ENCODE assay signal across 19 cellular contexts in the genomic region with DNA sequence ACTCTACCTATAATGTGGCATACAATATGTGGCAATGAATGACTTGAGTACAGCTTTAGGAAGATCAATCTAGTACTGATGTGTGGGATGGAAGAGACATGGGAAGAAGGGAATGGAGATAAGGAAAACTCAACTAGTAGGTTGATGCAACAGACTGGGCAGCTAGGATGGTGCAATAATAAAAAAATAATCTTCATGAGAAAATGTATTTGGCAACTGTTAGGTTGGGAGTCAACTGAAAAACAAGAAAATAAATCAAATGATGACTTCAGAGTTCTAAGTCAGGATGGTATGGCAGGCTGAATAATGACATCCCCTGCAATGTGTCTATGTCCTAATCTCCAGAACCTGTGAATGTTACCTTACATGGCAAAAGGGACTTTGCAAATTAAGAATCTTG.
"Had no signal": no experiment of that assay in that cellular context is flagged by ENCODE, and none has a peak within 500 bp of the region (broad histone marks: within the 10 kb centered on the region; RNA-seq: fewer than 3 reads in every experiment).

No MANE protein-coding gene starts in this region.

- H3K4me3 ChIP-seq: coronary artery, heart right ventricle, mucosa of descending colon, ovary, right atrium auricular region, spleen, thoracic aorta, transverse colon had no signal

- ATAC-seq: heart right ventricle; left lobe of liver; mucosa of descending colon; naive thymus-derived CD8-positive, alpha-beta T cell; stimulated activated memory B cell treated with anti-CD40 and anti-IgM and Interleukin-4, amounts not matched to agents 10 μg/mL and 1 μg/mL and 100 μg/mL, for 72 hours had no signal

- DNase-seq: central memory CD4-positive, alpha-beta T cell; effector CD4-positive, alpha-beta T cell; foreskin melanocyte; heart right ventricle; hypothalamus; islet precursor cell; mucosa of descending colon; naive thymus-derived CD8-positive, alpha-beta T cell; ovary; spleen; stimulated activated CD4-positive, alpha-beta T cell treated with anti-CD3 and anti-CD28 coated beads, Interleukin-15, amount 100 ng/mL, for 24 hours; stimulated activated CD4-positive, alpha-beta T cell treated with anti-CD3 and anti-CD28 coated beads, Interleukin-1b, Interleukin-23, amount 100 ng/mL, for 48 hours; stimulated activated CD4-positive, alpha-beta T cell treated with anti-CD3 and anti-CD28 coated beads, Interleukin-4, amount 100 ng/mL, for 24 hours; transverse colon had no signal
